In genomic region chr3:69357196-69357595, GRCh38 we compare ENCODE assay signal across 15 cellular contexts.
"Had no signal": no experiment of that assay in that cellular context is flagged by ENCODE, and none has a peak within 500 bp of the region (broad histone marks: within the 10 kb centered on the region; RNA-seq: fewer than 3 reads in every experiment).

No MANE protein-coding gene starts in this region.

- DNase-seq: activated CD4-positive, alpha-beta T cell treated with anti-CD3 and anti-CD28 coated beads, Interleukin-2, amount 50 U/mL, for 4 hours; activated CD4-positive, CD25-positive, alpha-beta regulatory T cell treated with anti-CD3 and anti-CD28 coated beads, Interleukin-2, amount 50 U/mL, for 72 hours; activated CD8-positive, alpha-beta memory T cell treated with anti-CD3 and anti-CD28 coated beads, Interleukin-2, amount 10 ng/mL, durations not matched to agents 7 days and 5 days; activated effector memory CD4-positive, alpha-beta T cell treated with Interleukin-2 at 50 U/mL for 16 hours; activated T-cell treated with anti-CD3 and anti-CD28 coated beads, Interleukin-2, amount 50 U/mL, for 24 hours; amygdala; effector CD8-positive, alpha-beta T cell; hypothalamus; naive thymus-derived CD8-positive, alpha-beta T cell; posterior cingulate gyrus had no signal

- H3K27me3 ChIP-seq: right atrium auricular region, tibial nerve had no signal

- H3K27ac Mint-ChIP-seq: activated CD8-positive, alpha-beta memory T cell treated with anti-CD3 and anti-CD28 coated beads, Interleukin-2, amount 10 ng/mL, durations not matched to agents 7 days and 5 days; activated naive CD8-positive, alpha-beta T cell; activated T-cell treated with anti-CD3 and anti-CD28 coated beads, Interleukin-2, amount 50 U/mL, for 24 hours; naive thymus-derived CD8-positive, alpha-beta T cell; stimulated activated effector memory CD8-positive, alpha-beta T cell treated with anti-CD3 and anti-CD28 coated beads, Interleukin-12 subunit alpha, Interleukin-12 subunit beta, amount 100 ng/mL, for 72 hours had no signal

- H3K4me3 ChIP-seq: right atrium auricular region, smooth muscle cell, tibial nerve had no signal

- H3K27ac ChIP-seq: right atrium auricular region had no signal

- ATAC-seq: activated CD8-positive, alpha-beta memory T cell treated with anti-CD3 and anti-CD28 coated beads, Interleukin-2, amount 10 ng/mL, durations not matched to agents 7 days and 5 days; naive thymus-derived CD8-positive, alpha-beta T cell had no signal

- H3K36me3 ChIP-seq: right atrium auricular region, tibial nerve had no signal

- H3K4me3 Mint-ChIP-seq: activated CD8-positive, alpha-beta memory T cell treated with anti-CD3 and anti-CD28 coated beads, Interleukin-2, amount 10 ng/mL, durations not matched to agents 7 days and 5 days; activated naive CD8-positive, alpha-beta T cell; activated T-cell treated with anti-CD3 and anti-CD28 coated beads, Interleukin-2, amount 50 U/mL, for 24 hours; naive thymus-derived CD8-positive, alpha-beta T cell; stimulated activated effector memory CD8-positive, alpha-beta T cell treated with anti-CD3 and anti-CD28 coated beads, Interleukin-12 subunit alpha, Interleukin-12 subunit beta, amount 100 ng/mL, for 72 hours had no signal

- H3K9me3 Mint-ChIP-seq: activated T-cell treated with anti-CD3 and anti-CD28 coated beads, Interleukin-2, amount 50 U/mL, for 24 hours; stimulated activated effector memory CD8-positive, alpha-beta T cell treated with anti-CD3 and anti-CD28 coated beads, Interleukin-12 subunit alpha, Interleukin-12 subunit beta, amount 100 ng/mL, for 72 hours had no signal

- H3K36me3 Mint-ChIP-seq: activated CD8-positive, alpha-beta memory T cell treated with anti-CD3 and anti-CD28 coated beads, Interleukin-2, amount 10 ng/mL, durations not matched to agents 7 days and 5 days; activated naive CD8-positive, alpha-beta T cell; stimulated activated effector memory CD8-positive, alpha-beta T cell treated with anti-CD3 and anti-CD28 coated beads, Interleukin-12 subunit alpha, Interleukin-12 subunit beta, amount 100 ng/mL, for 72 hours had no signal
